Comparison of ENCODE assay signal across 1 cellular context in the genomic region with DNA sequence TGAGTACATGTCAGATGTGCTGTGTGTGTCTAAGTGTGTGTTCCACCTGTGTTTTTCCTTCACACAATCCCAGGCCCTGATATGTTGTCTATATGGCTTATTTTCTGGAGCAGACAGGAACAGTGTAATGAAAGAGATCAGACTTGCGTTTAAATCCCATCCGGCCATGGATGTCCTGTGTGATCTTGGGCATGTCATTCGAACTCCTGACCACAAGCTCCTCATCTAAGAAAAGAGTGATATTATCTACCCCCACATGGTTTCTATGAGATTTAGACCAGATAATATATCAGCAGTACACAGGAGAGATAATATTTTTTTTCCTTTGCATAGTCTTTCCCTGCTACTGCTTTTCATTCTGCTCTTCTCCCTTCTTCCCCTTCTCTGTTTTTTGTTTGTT.
TF ChIP-seq lines count a peak whose summit lies in the region.

No MANE protein-coding gene starts in this region.

TF ChIP-seq in WTC11, 78 proteins besides CTCF, POLR2A, EP300 and RAD21 (continued from another document):
- TF ChIP-seq, protein P1, sequence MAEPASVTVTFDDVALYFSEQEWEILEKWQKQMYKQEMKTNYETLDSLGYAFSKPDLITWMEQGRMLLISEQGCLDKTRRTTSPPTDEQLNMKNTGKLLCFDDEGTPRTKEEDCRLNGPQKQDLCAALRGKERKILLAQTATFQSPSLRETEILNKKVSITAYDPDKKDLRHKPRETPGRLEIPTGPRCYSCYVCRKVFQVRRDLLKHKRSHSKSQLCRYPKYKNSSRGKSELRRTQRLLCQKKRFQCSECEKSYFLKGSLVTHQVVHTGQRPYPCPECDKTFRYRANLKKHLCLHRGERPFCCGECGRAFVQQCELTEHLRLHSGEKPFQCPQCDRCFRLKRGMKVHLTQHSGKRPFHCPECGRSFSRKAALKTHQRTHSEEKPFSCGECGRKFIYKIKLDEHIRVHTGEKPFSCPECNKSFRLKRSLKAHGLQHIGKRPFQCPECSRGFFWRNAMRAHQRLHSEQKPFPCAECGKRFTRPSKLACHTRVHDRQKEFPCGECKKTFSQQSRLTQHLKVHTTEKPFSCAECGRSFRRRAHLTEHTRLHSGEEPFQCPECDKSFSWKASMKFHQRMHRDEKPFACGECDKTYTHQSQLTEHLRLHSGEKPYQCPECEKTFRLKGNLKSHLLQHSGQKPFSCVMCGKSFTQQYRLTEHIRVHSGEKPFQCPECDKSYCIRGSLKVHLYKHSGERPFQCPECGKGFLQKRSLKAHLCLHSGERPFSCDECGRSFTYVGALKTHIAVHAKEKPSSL (CRISPR knock-in tag; conservative IDR thresholded peaks at IDR 0.05) = no peak
- TF ChIP-seq, protein P2, sequence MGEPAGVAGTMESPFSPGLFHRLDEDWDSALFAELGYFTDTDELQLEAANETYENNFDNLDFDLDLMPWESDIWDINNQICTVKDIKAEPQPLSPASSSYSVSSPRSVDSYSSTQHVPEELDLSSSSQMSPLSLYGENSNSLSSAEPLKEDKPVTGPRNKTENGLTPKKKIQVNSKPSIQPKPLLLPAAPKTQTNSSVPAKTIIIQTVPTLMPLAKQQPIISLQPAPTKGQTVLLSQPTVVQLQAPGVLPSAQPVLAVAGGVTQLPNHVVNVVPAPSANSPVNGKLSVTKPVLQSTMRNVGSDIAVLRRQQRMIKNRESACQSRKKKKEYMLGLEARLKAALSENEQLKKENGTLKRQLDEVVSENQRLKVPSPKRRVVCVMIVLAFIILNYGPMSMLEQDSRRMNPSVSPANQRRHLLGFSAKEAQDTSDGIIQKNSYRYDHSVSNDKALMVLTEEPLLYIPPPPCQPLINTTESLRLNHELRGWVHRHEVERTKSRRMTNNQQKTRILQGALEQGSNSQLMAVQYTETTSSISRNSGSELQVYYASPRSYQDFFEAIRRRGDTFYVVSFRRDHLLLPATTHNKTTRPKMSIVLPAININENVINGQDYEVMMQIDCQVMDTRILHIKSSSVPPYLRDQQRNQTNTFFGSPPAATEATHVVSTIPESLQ (CRISPR knock-in tag; IDR thresholded peaks at IDR 0.05) = no peak
- TF ChIP-seq, protein P3, sequence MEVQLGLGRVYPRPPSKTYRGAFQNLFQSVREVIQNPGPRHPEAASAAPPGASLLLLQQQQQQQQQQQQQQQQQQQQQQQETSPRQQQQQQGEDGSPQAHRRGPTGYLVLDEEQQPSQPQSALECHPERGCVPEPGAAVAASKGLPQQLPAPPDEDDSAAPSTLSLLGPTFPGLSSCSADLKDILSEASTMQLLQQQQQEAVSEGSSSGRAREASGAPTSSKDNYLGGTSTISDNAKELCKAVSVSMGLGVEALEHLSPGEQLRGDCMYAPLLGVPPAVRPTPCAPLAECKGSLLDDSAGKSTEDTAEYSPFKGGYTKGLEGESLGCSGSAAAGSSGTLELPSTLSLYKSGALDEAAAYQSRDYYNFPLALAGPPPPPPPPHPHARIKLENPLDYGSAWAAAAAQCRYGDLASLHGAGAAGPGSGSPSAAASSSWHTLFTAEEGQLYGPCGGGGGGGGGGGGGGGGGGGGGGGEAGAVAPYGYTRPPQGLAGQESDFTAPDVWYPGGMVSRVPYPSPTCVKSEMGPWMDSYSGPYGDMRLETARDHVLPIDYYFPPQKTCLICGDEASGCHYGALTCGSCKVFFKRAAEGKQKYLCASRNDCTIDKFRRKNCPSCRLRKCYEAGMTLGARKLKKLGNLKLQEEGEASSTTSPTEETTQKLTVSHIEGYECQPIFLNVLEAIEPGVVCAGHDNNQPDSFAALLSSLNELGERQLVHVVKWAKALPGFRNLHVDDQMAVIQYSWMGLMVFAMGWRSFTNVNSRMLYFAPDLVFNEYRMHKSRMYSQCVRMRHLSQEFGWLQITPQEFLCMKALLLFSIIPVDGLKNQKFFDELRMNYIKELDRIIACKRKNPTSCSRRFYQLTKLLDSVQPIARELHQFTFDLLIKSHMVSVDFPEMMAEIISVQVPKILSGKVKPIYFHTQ (CRISPR knock-in tag; IDR thresholded peaks at IDR 0.05) = no peak
- TF ChIP-seq CREM (CRISPR knock-in tag; IDR thresholded peaks at IDR 0.05) (no peak), SMAD3 (CRISPR knock-in tag; IDR thresholded peaks at IDR 0.05; ENCODE audit: borderline replicate concordance) (no peak), TCF7 (CRISPR knock-in tag; IDR thresholded peaks at IDR 0.05; ENCODE audit: low read depth) (no peak), GABPB1 (CRISPR knock-in tag; IDR thresholded peaks at IDR 0.05) (no peak), ZNF396 (CRISPR knock-in tag; IDR thresholded peaks at IDR 0.05; ENCODE audit: borderline replicate concordance) (no peak), GTF2I (CRISPR knock-in tag; conservative IDR thresholded peaks at IDR 0.05) (no peak)
- TF ChIP-seq, protein P4, sequence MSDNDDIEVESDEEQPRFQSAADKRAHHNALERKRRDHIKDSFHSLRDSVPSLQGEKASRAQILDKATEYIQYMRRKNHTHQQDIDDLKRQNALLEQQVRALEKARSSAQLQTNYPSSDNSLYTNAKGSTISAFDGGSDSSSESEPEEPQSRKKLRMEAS (CRISPR knock-in tag; IDR thresholded peaks at IDR 0.05) = no peak
- TF ChIP-seq, protein P5, sequence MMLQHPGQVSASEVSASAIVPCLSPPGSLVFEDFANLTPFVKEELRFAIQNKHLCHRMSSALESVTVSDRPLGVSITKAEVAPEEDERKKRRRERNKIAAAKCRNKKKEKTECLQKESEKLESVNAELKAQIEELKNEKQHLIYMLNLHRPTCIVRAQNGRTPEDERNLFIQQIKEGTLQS (CRISPR knock-in tag; conservative IDR thresholded peaks at IDR 0.05) = no peak
- TF ChIP-seq, protein P6, sequence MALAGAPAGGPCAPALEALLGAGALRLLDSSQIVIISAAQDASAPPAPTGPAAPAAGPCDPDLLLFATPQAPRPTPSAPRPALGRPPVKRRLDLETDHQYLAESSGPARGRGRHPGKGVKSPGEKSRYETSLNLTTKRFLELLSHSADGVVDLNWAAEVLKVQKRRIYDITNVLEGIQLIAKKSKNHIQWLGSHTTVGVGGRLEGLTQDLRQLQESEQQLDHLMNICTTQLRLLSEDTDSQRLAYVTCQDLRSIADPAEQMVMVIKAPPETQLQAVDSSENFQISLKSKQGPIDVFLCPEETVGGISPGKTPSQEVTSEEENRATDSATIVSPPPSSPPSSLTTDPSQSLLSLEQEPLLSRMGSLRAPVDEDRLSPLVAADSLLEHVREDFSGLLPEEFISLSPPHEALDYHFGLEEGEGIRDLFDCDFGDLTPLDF (CRISPR knock-in tag; IDR thresholded peaks at IDR 0.05) = no peak
